In genomic region chr3:151171145-151171544, GRCh38 we compare ENCODE assay signal across 1 cellular context.
TF ChIP-seq lines count a peak whose summit lies in the region.

No MANE protein-coding gene starts in this region.

TF ChIP-seq in WTC11, 78 proteins besides CTCF, POLR2A, EP300 and RAD21 (continued from another document):
- no peak for TF ChIP-seq ARID4B (CRISPR knock-in tag; IDR thresholded peaks at IDR 0.05; ENCODE audit: borderline replicate concordance)
